Comparison of ENCODE assay signal across 8 cellular contexts in genomic region chr6:139764498-139764986, GRCh38.
A peak's percentile ranks its signal among the peaks of the same experiment; 100 is the strongest.
DNase-seq lines count a peak whose midpoint lies in the region; ATAC-seq, FAIRE-seq and TF ChIP-seq lines count a peak whose summit lies in the region.

No MANE protein-coding gene starts in this region.

- in situ Hi-C loops in Panc1 (cut with HindIII; ENCODE audit: low pct_unique_long_range_greater_than_20kb, low sequenced_read_pairs): no loop called here

- no peaks in the 10 kb centered on the region for H3K27me3 Mint-ChIP-seq in dendritic cell treated with granulocyte-macrophage colony-stimulating factor and Interleukin-4, amounts not matched to agents 40 ng/mL and 50 ng/mL, for 4 days

- H3K36me3 Mint-ChIP-seq in dendritic cell treated with granulocyte-macrophage colony-stimulating factor and Interleukin-4, amounts not matched to agents 40 ng/mL and 50 ng/mL, for 4 days (ENCODE audit: low read depth): no peaks in the 10 kb centered on the region

- peak overlapping the region; percentile 58 for H3K4me3 Mint-ChIP-seq in dendritic cell treated with granulocyte-macrophage colony-stimulating factor and Interleukin-4, amounts not matched to agents 40 ng/mL and 50 ng/mL, for 4 days

- no peaks in the 10 kb centered on the region for H3K79me2 ChIP-seq in ACC112 (ENCODE audit: control insufficient read depth, insufficient read depth, low read length, unreplicated experiment)

- ATAC-seq in GM18873 (IDR thresholded peaks at IDR 0.05; ENCODE audit: low FRiP score, unreplicated experiment) (peak; percentile 88), HG03064 (IDR thresholded peaks at IDR 0.05; ENCODE audit: low read depth, unreplicated experiment) (peak; percentile 89), Panc1 (peak; percentile 93)

- no peaks in the 10 kb centered on the region for H3K36me3 ChIP-seq in ACC112 (ENCODE audit: insufficient read depth, low read length)
- H3K36me3 ChIP-seq in Panc1 (ENCODE audit: control insufficient read depth, insufficient read depth, low read length): no peaks in the 10 kb centered on the region; the same call in 1 of the 2 replicates

- peaks cover 12% of the 10 kb centered on the region; the same call in 1 of the 2 replicates for H3K9me3 ChIP-seq in Panc1 (ENCODE audit: control insufficient read depth, insufficient read depth, low read depth, low read length)

- H3K4me1 ChIP-seq in ACC112 (ENCODE audit: control insufficient read depth, insufficient read depth, low read length, unreplicated experiment): peaks cover 49% of the 10 kb centered on the region
- H3K4me1 ChIP-seq in Panc1 (ENCODE audit: control insufficient read depth, insufficient read depth, low read length): peaks cover 43% of the 10 kb centered on the region

- intact Hi-C loops in Panc1 (cut with micrococcal nuclease; ENCODE audit: unreplicated experiment): loop anchor here (2.0 to 5.0 kb wide), 2 partner anchors 177 to 394 kb away; no protein-coding TSS in a partner anchor
- intact Hi-C loops in dendritic cell treated with granulocyte-macrophage colony-stimulating factor and Interleukin-4, amounts not matched to agents 40 ng/mL and 50 ng/mL, for 4 days (cut with micrococcal nuclease): loop anchor here (5.0 kb wide), 2 partner anchors 83 to 118 kb away; no protein-coding TSS in a partner anchor

- CTCF ChIA-PET in Panc1 (lab: Charles Lee): no interaction called here

- peaks cover 30% of the 10 kb centered on the region for H3K4me1 Mint-ChIP-seq in dendritic cell treated with granulocyte-macrophage colony-stimulating factor and Interleukin-4, amounts not matched to agents 40 ng/mL and 50 ng/mL, for 4 days (ENCODE audit: low read depth)

- H3K9me3 Mint-ChIP-seq in dendritic cell treated with granulocyte-macrophage colony-stimulating factor and Interleukin-4, amounts not matched to agents 40 ng/mL and 50 ng/mL, for 4 days: no peaks in the 10 kb centered on the region

- H2AFZ ChIP-seq in ACC112 (ENCODE audit: low read length, unreplicated experiment): no peak overlapping the region

- POLR2A ChIA-PET in Panc1 (lab: Charles Lee): interaction anchor here (0.6 to 2.8 kb wide), 2 partner anchors 268 to 390 kb away, joined by 3 to 23 read pairs; partner anchors contain the start of gene CITED2

- DNase-seq in Panc1 (ENCODE audit: low read depth, low spot score): peak; percentile 96
- peak; percentile 69 for DNase-seq in medulla oblongata (ENCODE audit: extremely low spot score)
- peak; percentile 81 for DNase-seq in urothelium cell line (ENCODE audit: low spot score)
- no peak for DNase-seq in NCI-H146 treated with DMSO at 0.1 percent for 48 hours (lab: John Stamatoyannopoulos, UW; ENCODE audit: unreplicated experiment)

- no peak for TF ChIP-seq CTCF in Panc1 (IDR thresholded peaks at IDR 0.05)

- no TSS peak for BruUV-seq in Panc1 (replicated peaks; lab: Mats Ljungman, UMichigan)

- H3K27ac Mint-ChIP-seq in dendritic cell treated with granulocyte-macrophage colony-stimulating factor and Interleukin-4, amounts not matched to agents 40 ng/mL and 50 ng/mL, for 4 days: peak overlapping the region; percentile 94

- H3K4me3 ChIP-seq in ACC112 (ENCODE audit: low read depth, low read length) (0 out of 2 replicates have a peak overlapping the region, but pooled peaks have one; percentile 4), Panc1 (ENCODE audit: low read depth in 2 of 2, low read length in 2 of 2) (no peak overlapping the region)

- no peaks in the 10 kb centered on the region for H3K27me3 ChIP-seq in ACC112 (ENCODE audit: insufficient read depth, low read length)
- H3K27me3 ChIP-seq in Panc1 (ENCODE audit: control insufficient read depth, insufficient read depth, low read length): no peaks in the 10 kb centered on the region

- H3K27ac ChIP-seq in ACC112 (ENCODE audit: low read depth, low read length): peak overlapping the region; percentile 85
- H3K27ac ChIP-seq in Panc1 (ENCODE audit: low read length): peak overlapping the region; percentile 86

- FAIRE-seq in urothelium cell line (lab: Jason Lieb, UNC): no peak
